Comparison of ENCODE assay signal across 25 cellular contexts in genomic region chr14:95237956-95238355, GRCh38.
A peak's percentile ranks its signal among the peaks of the same experiment; 100 is the strongest.
DNase-seq lines count a peak whose midpoint lies in the region; ATAC-seq and TF ChIP-seq lines count a peak whose summit lies in the region.
"Had no signal": no experiment of that assay in that cellular context is flagged by ENCODE, and none has a peak within 500 bp of the region (broad histone marks: within the 10 kb centered on the region; RNA-seq: fewer than 3 reads in every experiment).

No MANE protein-coding gene starts in this region.

- peak overlapping the region; percentile 60; the same call in 1 of the 2 replicates for H3K27ac Mint-ChIP-seq in WTC11
- H3K27ac Mint-ChIP-seq in mesothelial cell of epicardium, result peak overlapping the region; percentile 89
- H3K27ac Mint-ChIP-seq: activated CD4-positive, alpha-beta T cell treated with anti-CD3 and anti-CD28 coated beads for 36 hours; activated naive CD4-positive, alpha-beta T cell treated with anti-CD3 and anti-CD28 coated beads, Interleukin-2, amount 50 U/mL, for 72 hours; IgD-negative memory B cell; natural killer cell had no signal

- peaks cover 0 to 44% (median 12%) of the 10 kb centered on the region in 12 donors for H3K4me1 ChIP-seq in heart left ventricle
- H3K4me1 ChIP-seq in vagina, result peaks cover 29% of the 10 kb centered on the region
- H3K4me1 ChIP-seq: Caco-2 had no signal

- H3K27me3 Mint-ChIP-seq in WTC11 (ENCODE audit: low read depth) (no peaks in the 10 kb centered on the region), mesothelial cell of epicardium (ENCODE audit: low read depth) (no peaks in the 10 kb centered on the region)

- H3K9me3 ChIP-seq in heart left ventricle (no peaks in the 10 kb centered on the region), vagina (no peaks in the 10 kb centered on the region)
- H3K9me3 ChIP-seq: Caco-2, colonic mucosa, thoracic aorta had no signal

- H3K36me3 Mint-ChIP-seq in WTC11 (no peaks in the 10 kb centered on the region), mesothelial cell of epicardium (peaks cover 8% of the 10 kb centered on the region)
- H3K36me3 Mint-ChIP-seq: activated naive CD4-positive, alpha-beta T cell treated with anti-CD3 and anti-CD28 coated beads, Interleukin-2, amount 50 U/mL, for 72 hours; natural killer cell had no signal

- TF ChIP-seq POLR2A in heart left ventricle (IDR thresholded peaks at IDR 0.05), result no peak
- TF ChIP-seq POLR2A in vagina (IDR thresholded peaks at IDR 0.05), result no peak

- H3K27ac ChIP-seq in heart left ventricle (peak overlapping the region in 3 of 12 donors; percentile 19 to 26 (median 22)), vagina (peak overlapping the region; percentile 10)
- H3K27ac ChIP-seq: C4-2B, epithelial cell of prostate, thoracic aorta had no signal

- H3K9me3 Mint-ChIP-seq in WTC11 (no peaks in the 10 kb centered on the region), mesothelial cell of epicardium (no peaks in the 10 kb centered on the region)
- H3K9me3 Mint-ChIP-seq: activated naive CD4-positive, alpha-beta T cell treated with anti-CD3 and anti-CD28 coated beads, Interleukin-2, amount 50 U/mL, for 72 hours; IgD-negative memory B cell; natural killer cell had no signal

- 66 to 77% (median 73%) methylated on average over 11 of the region's 11 CpGs for WGBS in heart left ventricle, 4 donors

- H3K36me3 ChIP-seq in heart left ventricle, result no peaks in the 10 kb centered on the region
- no peaks in the 10 kb centered on the region for H3K36me3 ChIP-seq in vagina
- H3K36me3 ChIP-seq: colonic mucosa, thoracic aorta had no signal

- intact Hi-C loops in heart left ventricle (cut with DNase I) (loop anchor here in 2 of 10 donors (10.0 kb wide), 2 partner anchors 177 to 197 kb away; no protein-coding TSS in a partner anchor), vagina (cut with DNase I) (no loop called here)

- CTCF ChIA-PET in WTC11 (lab: Charles Lee), result interaction anchor here (1.0 kb wide), 1 partner anchor 18 kb away, joined by 3 read pairs; no protein-coding TSS in a partner anchor

- POLR2A ChIA-PET in WTC11 (lab: Charles Lee), result no interaction called here

- DNase-seq in WTC11 (ENCODE audit: low spot score) (no peak), heart left ventricle (peak in 3 of 5 donors; percentile 35 to 40 (median 37)), mesothelial cell of epicardium (ENCODE audit: low spot score in 2 of 2, unreplicated experiment in 2 of 2) (no peak), vagina (ENCODE audit: extremely low spot score in 2 of 2) (no peak)
- DNase-seq in effector CD8-positive, alpha-beta T cell (lab: John Stamatoyannopoulos, UW), result no peak
- DNase-seq: activated CD4-positive, alpha-beta T cell treated with anti-CD3 and anti-CD28 coated beads for 36 hours; Caco-2; effector CD4-positive, alpha-beta T cell; natural killer cell; NCI-H146; NCI-H446; retina; stimulated activated CD4-positive, alpha-beta T cell treated with anti-CD3 and anti-CD28 coated beads, Interleukin-1b, Interleukin-23, amount 100 ng/mL, for 48 hours; stimulated activated naive CD4-positive, alpha-beta T cell treated with Interleukin-2 at 50 U/mL for 16 hours; SW 1271 had no signal

- TF ChIP-seq CTCF in WTC11 (IDR thresholded peaks at IDR 0.05) (no peak), heart left ventricle (IDR thresholded peaks at IDR 0.05) (no peak), mesothelial cell of epicardium (IDR thresholded peaks at IDR 0.05; ENCODE audit: unreplicated experiment) (no peak), vagina (IDR thresholded peaks at IDR 0.05) (no peak)

- ATAC-seq in WTC11, result no peak
- ATAC-seq in heart left ventricle, result peak in 3 of 4 donors; percentile 21 to 43 (median 41)
- no peak for ATAC-seq in GM19463 (IDR thresholded peaks at IDR 0.05; ENCODE audit: unreplicated experiment)
- ATAC-seq in HG03135 (IDR thresholded peaks at IDR 0.05; ENCODE audit: unreplicated experiment), result no peak
- ATAC-seq: activated CD4-positive, alpha-beta T cell treated with anti-CD3 and anti-CD28 coated beads for 36 hours; activated naive CD4-positive, alpha-beta T cell treated with anti-CD3 and anti-CD28 coated beads, Interleukin-2, amount 50 U/mL, for 72 hours; HCT116; natural killer cell had no signal

- H3K4me3 ChIP-seq in heart left ventricle (no peak overlapping the region), vagina (no peak overlapping the region)
- H3K4me3 ChIP-seq: colonic mucosa, smooth muscle cell, thoracic aorta had no signal

- H3K4me1 Mint-ChIP-seq in WTC11 (peaks cover 20% of the 10 kb centered on the region), mesothelial cell of epicardium (peaks cover 57% of the 10 kb centered on the region)
- H3K4me1 Mint-ChIP-seq: activated CD4-positive, alpha-beta T cell treated with anti-CD3 and anti-CD28 coated beads for 36 hours; natural killer cell had no signal

- H3K27me3 ChIP-seq in heart left ventricle (peaks cover 0 to 8% (median 0%) of the 10 kb centered on the region in 9 donors), vagina (no peaks in the 10 kb centered on the region)
- H3K27me3 ChIP-seq: colonic mucosa had no signal

- H3K4me3 Mint-ChIP-seq in WTC11 (no peak overlapping the region), mesothelial cell of epicardium (no peak overlapping the region)
- H3K4me3 Mint-ChIP-seq: activated CD4-positive, alpha-beta T cell treated with anti-CD3 and anti-CD28 coated beads for 36 hours; natural killer cell had no signal

TF ChIP-seq in WTC11, 78 proteins besides CTCF, POLR2A, EP300 and RAD21 (continues in another document):
- no peak for TF ChIP-seq FOXJ3 (CRISPR knock-in tag; IDR thresholded peaks at IDR 0.05; ENCODE audit: borderline replicate concordance)
- TF ChIP-seq PRRX2 (CRISPR knock-in tag; IDR thresholded peaks at IDR 0.05), result no peak
- TF ChIP-seq USF2 (CRISPR knock-in tag; IDR thresholded peaks at IDR 0.05), result no peak
- no peak for TF ChIP-seq PREB (CRISPR knock-in tag; IDR thresholded peaks at IDR 0.05; ENCODE audit: borderline replicate concordance)
- no peak for TF ChIP-seq USF1 (CRISPR knock-in tag; IDR thresholded peaks at IDR 0.05)
- TF ChIP-seq ZNF512 (CRISPR knock-in tag; IDR thresholded peaks at IDR 0.05; ENCODE audit: borderline replicate concordance), result no peak
- TF ChIP-seq TEAD1 (CRISPR knock-in tag; IDR thresholded peaks at IDR 0.05), result no peak
- TF ChIP-seq ATF2 (CRISPR knock-in tag; IDR thresholded peaks at IDR 0.05; ENCODE audit: borderline replicate concordance, low read depth), result no peak
- no peak for TF ChIP-seq E2F1 (CRISPR knock-in tag; IDR thresholded peaks at IDR 0.05)
- TF ChIP-seq NR3C1 (CRISPR knock-in tag; conservative IDR thresholded peaks at IDR 0.05; ENCODE audit: low read depth), result no peak

Comparison
In these comparisons a context has a peak if more than half of its experiments do, and no peak if none do; other contexts are left out.
1. ATAC-seq: peak in heart left ventricle (3 of 4); none in WTC11 (single experiment), GM19463 (single experiment) and HG03135 (single experiment).
2. DNase-seq: peak in heart left ventricle (3 of 5); none in WTC11 (single experiment), mesothelial cell of epicardium (0 of 2), vagina (0 of 2) and effector CD8-positive, alpha-beta T cell (single experiment).